In the genomic region with DNA sequence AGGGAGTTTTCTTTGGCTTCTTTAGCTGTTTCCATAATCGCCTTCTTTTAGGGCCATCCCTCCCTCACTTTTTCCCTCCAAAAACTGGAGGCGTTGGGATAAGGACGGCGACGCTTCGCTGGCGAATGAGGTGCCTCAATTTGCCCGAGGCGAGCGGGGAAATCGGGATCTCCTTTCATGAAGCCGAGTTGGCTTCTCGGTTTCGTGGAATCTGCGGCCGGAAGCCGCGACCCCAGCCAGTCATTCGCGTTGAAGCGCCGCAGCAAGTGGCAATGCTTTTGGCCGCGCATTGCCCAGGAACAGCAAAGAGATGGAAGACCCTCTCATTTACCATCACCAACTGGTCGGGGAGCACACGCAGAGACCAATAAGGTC, we compare ENCODE assay signal across 7 cellular contexts. TPM values are rescaled to one million over a fixed set of nuclear protein-coding genes. Genes with fewer than 3 reads are reported as not detected.
A peak's percentile ranks its signal among the peaks of the same experiment; 100 is the strongest.
DNase-seq lines count a peak whose midpoint lies in the region; ATAC-seq, FAIRE-seq and TF ChIP-seq lines count a peak whose summit lies in the region.

No MANE protein-coding gene starts in this region.

- no peaks in the 10 kb centered on the region for H3K9me3 ChIP-seq in PC-9 (ENCODE audit: insufficient read depth, low read depth)
- no peaks in the 10 kb centered on the region for H3K9me3 ChIP-seq in skeletal muscle satellite cell (replicated peaks; ENCODE audit: low read length)

- H3K4me3 ChIP-seq in PC-9 (peak overlapping the region; percentile 63), fibroblast of pulmonary artery (replicated peaks; ENCODE audit: low read depth, low read length) (peak overlapping the region; percentile 71), skeletal muscle satellite cell (ENCODE audit: low read length) (peak overlapping the region; percentile 94)

- no peak overlapping the region for H3K27ac ChIP-seq in PC-9

- no peaks in the 10 kb centered on the region for H3K9me2 ChIP-seq in PC-9 (ENCODE audit: insufficient read depth)

- POLR2A ChIA-PET in PC-9 (lab: Charles Lee; ENCODE audit: unreplicated experiment) = no interaction called here

- H3K27me3 ChIP-seq in PC-9 (ENCODE audit: insufficient read depth, low read depth) = no peaks in the 10 kb centered on the region
- H3K27me3 ChIP-seq in skeletal muscle satellite cell (ENCODE audit: control insufficient read depth, insufficient read depth, low read length) = no peaks in the 10 kb centered on the region

- CTCF ChIA-PET in PC-9 (lab: Charles Lee) = no interaction called here

- no peak for ATAC-seq in HG03139 (IDR thresholded peaks at IDR 0.05; ENCODE audit: unreplicated experiment)

- no peaks in the 10 kb centered on the region; the same call in 1 of the 2 replicates for H3F3A ChIP-seq in PC-9 (ENCODE audit: insufficient read depth, low read depth)

- H3K4me1 ChIP-seq in PC-9 (replicated peaks; ENCODE audit: insufficient read depth) = 0 out of 2 replicates have a peak, but pooled peaks cover 6% of the 10 kb centered on the region
- peaks cover 50% of the 10 kb centered on the region for H3K4me1 ChIP-seq in skeletal muscle satellite cell (ENCODE audit: control insufficient read depth, insufficient read depth, low read length)

- H2AFZ ChIP-seq in PC-9 = peak overlapping the region; percentile 97

- no peaks in the 10 kb centered on the region for H3K79me2 ChIP-seq in PC-9 (ENCODE audit: low read depth)

- DNase-seq in GM12891 (ENCODE audit: insufficient read length, low spot score) (no peak), PC-9 (no peak), fibroblast of pulmonary artery (ENCODE audit: low read depth) (no peak), HCEC 1CT (no peak), hepatic stellate cell (ENCODE audit: low spot score) (no peak)

- peak overlapping the region; percentile 81 for H3K4me2 ChIP-seq in PC-9
- H3K4me2 ChIP-seq in skeletal muscle satellite cell (ENCODE audit: low read length) = peak overlapping the region; percentile 95

- peak; percentile 20 for FAIRE-seq in GM12891 (lab: Jason Lieb, UNC)

- TSS peak; percentile 93 for BruUV-seq in PC-9 (replicated peaks; lab: Mats Ljungman, UMichigan)

- H3K36me3 ChIP-seq in PC-9 (ENCODE audit: low read depth) (no peaks in the 10 kb centered on the region), skeletal muscle satellite cell (ENCODE audit: insufficient read depth, low read length) (no peaks in the 10 kb centered on the region)

- intact Hi-C loops in PC-9 (cut with micrococcal nuclease; ENCODE audit: unreplicated experiment) = loop anchor here (1.0 to 10.0 kb wide), 4 partner anchors 67 to 595 kb away; a partner anchor contains a TSS

- no peak for TF ChIP-seq POLR2A in GM12891 (IDR thresholded peaks at IDR 0.05; ENCODE audit: low read depth, low read length)

- no peak for TF ChIP-seq CTCF in PC-9 (conservative IDR thresholded peaks at IDR 0.05)
- TF ChIP-seq CTCF in fibroblast of pulmonary artery (IDR thresholded peaks at IDR 0.05; ENCODE audit: low read length, missing control alignments) = no peak

- H4K20me1 ChIP-seq in PC-9 (ENCODE audit: insufficient read depth) = no peaks in the 10 kb centered on the region

- H3K9ac ChIP-seq in skeletal muscle satellite cell (ENCODE audit: low read depth, low read length) = peak overlapping the region; percentile 90

TF ChIP-seq in GM12891, 5 proteins besides CTCF, POLR2A, EP300 and RAD21:
- TF ChIP-seq POLR2AphosphoS5 (IDR thresholded peaks at IDR 0.05; ENCODE audit: low read depth, low read length) (no peak), PAX5 (IDR thresholded peaks at IDR 0.05; ENCODE audit: insufficient read depth, low read length, severe bottlenecking) (no peak), POU2F2 (IDR thresholded peaks at IDR 0.05; ENCODE audit: low read depth, low read length) (no peak), SPI1 (IDR thresholded peaks at IDR 0.05; ENCODE audit: low read depth, low read length) (no peak), TAF1 (IDR thresholded peaks at IDR 0.05; ENCODE audit: low read depth, low read length) (no peak)

RNA-seq across cellular contexts. Expression of a gene that starts 8.3 kb away (rescaled TPM):
- not detected for polyA plus RNA-seq in GM12891 (2012; ENCODE audit: low read depth, missing spikeins)
- total RNA-seq in PC-9 (2021) = 8.1 and 9.4 TPM in 2 replicates
- 8.1 and 15.9 TPM in 2 replicates for total RNA-seq in skeletal muscle satellite cell (2012; rRNA removed)
